In the genomic region with DNA sequence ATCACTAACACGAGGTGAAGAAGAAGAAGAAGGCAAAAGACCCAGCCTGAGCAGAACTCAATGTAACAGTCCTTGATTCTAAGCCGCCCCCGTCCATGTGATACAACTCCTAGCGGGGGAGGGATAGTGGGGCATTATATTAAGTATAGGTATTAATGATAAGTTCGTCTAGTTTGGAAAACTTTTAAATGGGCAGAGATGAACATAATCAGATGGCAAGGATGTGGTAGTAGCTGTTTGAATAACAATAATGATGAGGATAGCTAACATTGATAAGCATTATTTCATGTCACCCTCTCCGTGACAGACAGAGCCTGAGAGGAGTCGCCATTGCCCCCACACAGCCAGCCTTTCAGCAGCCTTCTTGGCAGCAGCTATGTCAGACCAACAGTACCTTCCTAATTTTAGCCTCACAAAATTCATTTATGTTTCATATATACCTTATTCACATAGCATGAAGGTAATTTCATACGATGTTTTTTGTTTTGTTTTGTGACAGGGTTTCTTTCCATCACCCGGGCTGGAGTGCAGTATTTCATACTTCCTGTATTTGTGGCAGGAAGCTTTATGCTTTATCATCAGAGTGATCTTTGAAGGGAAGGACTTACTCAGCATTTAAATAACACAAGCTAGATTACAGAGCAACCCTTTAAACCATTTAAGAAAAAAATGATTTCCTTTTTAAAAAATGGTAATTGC, we compare ENCODE assay signal across 8 cellular contexts.
DNase-seq lines count a peak whose midpoint lies in the region; ATAC-seq, FAIRE-seq and TF ChIP-seq lines count a peak whose summit lies in the region.

No MANE protein-coding gene starts in this region.

- H3K4me3 Mint-ChIP-seq in CD4-positive, alpha-beta T cell, result peak overlapping the region; percentile 83
- peak overlapping the region; percentile 78 for H3K4me3 Mint-ChIP-seq in activated T-cell treated with anti-CD3 and anti-CD28 coated beads, Interleukin-2, amount 50 U/mL, for 24 hours

- peaks cover 77% of the 10 kb centered on the region for H3K4me1 Mint-ChIP-seq in CD4-positive, alpha-beta T cell (ENCODE audit: low read depth)
- H3K4me1 Mint-ChIP-seq in activated T-cell treated with anti-CD3 and anti-CD28 coated beads, Interleukin-2, amount 50 U/mL, for 24 hours (ENCODE audit: low read depth), result peaks cover 76% of the 10 kb centered on the region

- H3K27me3 ChIP-seq in CD4-positive, alpha-beta T cell (ENCODE audit: control insufficient read depth, insufficient read depth, low read length), result no peaks in the 10 kb centered on the region
- H3K27me3 ChIP-seq in testis, result no peaks in the 10 kb centered on the region

- peak; percentile 71 for FAIRE-seq in islet of Langerhans (lab: Jason Lieb, UNC)

- H3K27ac Mint-ChIP-seq in CD4-positive, alpha-beta T cell, result peak overlapping the region; percentile 90
- H3K27ac Mint-ChIP-seq in activated T-cell treated with anti-CD3 and anti-CD28 coated beads, Interleukin-2, amount 50 U/mL, for 24 hours, result peak overlapping the region; percentile 95

- peak overlapping the region; percentile 52 for H3K27ac ChIP-seq in CD4-positive, alpha-beta T cell (ENCODE audit: low read depth, low read length)
- H3K27ac ChIP-seq in testis (peak overlapping the region in 1 of 2 donors; percentile 15), RWPE1 (no peak overlapping the region)

- 44 to 49% methylated on average over 9 of the region's 9 CpGs for WGBS in testis, 2 donors

- no peak overlapping the region for H3K4me3 ChIP-seq in testis

- H3K36me3 Mint-ChIP-seq in CD4-positive, alpha-beta T cell (ENCODE audit: low read depth), result no peaks in the 10 kb centered on the region
- H3K36me3 Mint-ChIP-seq in activated T-cell treated with anti-CD3 and anti-CD28 coated beads, Interleukin-2, amount 50 U/mL, for 24 hours (ENCODE audit: low read depth), result peaks cover 7% of the 10 kb centered on the region

- no peaks in the 10 kb centered on the region for H3K27me3 Mint-ChIP-seq in CD4-positive, alpha-beta T cell
- no peaks in the 10 kb centered on the region for H3K27me3 Mint-ChIP-seq in activated T-cell treated with anti-CD3 and anti-CD28 coated beads, Interleukin-2, amount 50 U/mL, for 24 hours

- ATAC-seq in CD4-positive, alpha-beta T cell (ENCODE audit: poor library complexity), result peak; percentile 90

- peaks cover 12% of the 10 kb centered on the region for H3K4me1 ChIP-seq in testis

- CTCF ChIA-PET in CD4-positive, alpha-beta T cell (lab: Charles Lee), result interaction anchor here (0.5 to 3.1 kb wide), 7 partner anchors 10 to 1230 kb away, joined by 3 to 7 read pairs (median 3); no protein-coding TSS in a partner anchor
- CTCF ChIA-PET in RWPE1 (lab: Yijun Ruan, JAX), result no interaction called here

- H3K9me3 Mint-ChIP-seq in CD4-positive, alpha-beta T cell, result no peaks in the 10 kb centered on the region
- H3K9me3 Mint-ChIP-seq in activated T-cell treated with anti-CD3 and anti-CD28 coated beads, Interleukin-2, amount 50 U/mL, for 24 hours, result no peaks in the 10 kb centered on the region

- no peak for TF ChIP-seq CTCF in CD4-positive, alpha-beta T cell (IDR thresholded peaks at IDR 0.05)
- TF ChIP-seq CTCF in testis (IDR thresholded peaks at IDR 0.05), result no peak
- TF ChIP-seq CTCF in RWPE1 (conservative IDR thresholded peaks at IDR 0.05; ENCODE audit: low read depth), result no peak

- no peak for TF ChIP-seq POLR2A in testis (IDR thresholded peaks at IDR 0.05)

- H3K36me3 ChIP-seq in testis (ENCODE audit: low read depth, missing control alignments), result no peaks in the 10 kb centered on the region

- no peaks in the 10 kb centered on the region for H3K9me3 ChIP-seq in CD4-positive, alpha-beta T cell (ENCODE audit: control insufficient read depth, low read length)
- H3K9me3 ChIP-seq in testis, result no peaks in the 10 kb centered on the region

- POLR2A ChIA-PET in CD4-positive, alpha-beta T cell (lab: Charles Lee), result interaction anchor here (0.6 to 3.0 kb wide), 16 partner anchors 10 to 343 kb away, joined by 3 to 20 read pairs (median 4); partner anchors contain the start of gene TMEM160
- POLR2A ChIA-PET in RWPE1 (lab: Yijun Ruan, JAX; ENCODE audit: low non-redundant PET), result no interaction called here

- peak in 5 of 10 experiments; percentile 4 to 27 (median 11) for DNase-seq in CD4-positive, alpha-beta T cell
- DNase-seq in M059J (ENCODE audit: low read depth) (peak; percentile 76), testis (peak; percentile 57), midbrain (lab: John Stamatoyannopoulos, UW) (no peak), NCI-H146 (lab: John Stamatoyannopoulos, UW) (no peak), RWPE1 (ENCODE audit: low spot score) (no peak)
- no peak for DNase-seq in activated T-cell treated with anti-CD3 and anti-CD28 coated beads, Interleukin-2, amount 50 U/mL, for 24 hours

- intact Hi-C loops in CD4-positive, alpha-beta T cell (cut with DNase I, micrococcal nuclease), result loop anchor here in 1 of 2 experiments (2.0 to 5.0 kb wide), 2 partner anchors 18 to 43 kb away; no protein-coding TSS in a partner anchor
- intact Hi-C loops in testis (cut with DNase I; ENCODE audit: low total_unique reads), result no loop called here

Comparison
In these comparisons a context has a peak if more than half of its experiments do, and no peak if none do; other contexts are left out.
1. DNase-seq: peak in M059J (single experiment) and testis (single experiment); none in activated T-cell treated with anti-CD3 and anti-CD28 coated beads, Interleukin-2, amount 50 U/mL, for 24 hours (single experiment), midbrain (single experiment), NCI-H146 (single experiment) and RWPE1 (single experiment).